Comparison of ENCODE assay signal across 14 cellular contexts in the genomic region with DNA sequence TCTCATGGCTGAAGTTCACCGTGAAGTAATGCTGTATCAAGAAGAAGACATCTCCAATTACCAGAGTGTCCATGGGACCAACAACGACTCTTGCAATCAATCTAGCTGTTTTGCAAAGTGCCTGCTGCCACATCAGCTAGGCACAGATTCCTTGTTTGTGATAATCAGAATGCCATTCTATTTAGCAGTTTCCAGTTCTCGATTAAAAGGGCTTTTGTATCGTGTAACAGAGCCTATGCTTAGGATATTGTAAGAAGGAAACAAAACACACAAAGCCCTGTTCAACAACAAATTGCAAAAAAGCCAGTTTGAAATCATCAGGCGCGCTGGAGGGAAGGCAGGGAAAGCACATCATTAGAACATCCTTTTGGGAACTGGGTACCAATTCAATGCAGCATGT. TPM values are rescaled to one million over a fixed set of nuclear protein-coding genes. Genes with fewer than 3 reads are reported as not detected.
DNase-seq lines count a peak whose midpoint lies in the region; ATAC-seq and TF ChIP-seq lines count a peak whose summit lies in the region.
"Had no signal": no experiment of that assay in that cellular context is flagged by ENCODE, and none has a peak within 500 bp of the region (broad histone marks: within the 10 kb centered on the region; RNA-seq: fewer than 3 reads in every experiment).

No MANE protein-coding gene starts in this region.

- H3K27ac ChIP-seq in dorsolateral prefrontal cortex (peak overlapping the region in 54 of 59 donors; percentile 8 to 93 (median 79)), layer of hippocampus (ENCODE audit: low read depth, low read length) (peak overlapping the region; percentile 80)
- H3K27ac ChIP-seq: A549 had no signal

- ATAC-seq in HG03460 (IDR thresholded peaks at IDR 0.05; ENCODE audit: unreplicated experiment) (no peak), HG02870 (IDR thresholded peaks at IDR 0.05; ENCODE audit: unreplicated experiment) (no peak)
- ATAC-seq: A549; CD8-positive, alpha-beta T cell had no signal

- intact Hi-C loops in dorsolateral prefrontal cortex (cut with DNase I), result loop anchor here in 1 of 2 donors (2.0 kb wide), 1 partner anchor 26 kb away; a partner anchor contains a TSS

- H3K27me3 ChIP-seq in dorsolateral prefrontal cortex (no peaks in the 10 kb centered on the region), layer of hippocampus (ENCODE audit: control insufficient read depth, insufficient read depth, low read length) (no peaks in the 10 kb centered on the region)

- peak overlapping the region in 24 of 59 donors; percentile 1 to 39 (median 16) for H3K4me3 ChIP-seq in dorsolateral prefrontal cortex
- H3K4me3 ChIP-seq: A549 had no signal

- TF ChIP-seq CTCF in dorsolateral prefrontal cortex (IDR thresholded peaks at IDR 0.05 in 54 of 56, conservative IDR thresholded peaks at IDR 0.05 in 2 of 56; ENCODE audit: low read depth in 1 of 56, partially characterized antibody in 56 of 56), result no peak

- DNase-seq in dorsolateral prefrontal cortex, result no peak
- peak; percentile 97 for DNase-seq in pons (ENCODE audit: low spot score)
- no peak for DNase-seq in GM19240 (ENCODE audit: insufficient read length, low spot score)
- DNase-seq in NCI-H510A treated with DMSO at 0.1 percent for 48 hours (lab: John Stamatoyannopoulos, UW), result no peak
- DNase-seq: CD8-positive, alpha-beta T cell; DMS153; DMS79 treated with DMSO at 0.1 percent for 48 hours; EL; GOT3; H9 had no signal

RNA-seq across cellular contexts. Expression of a gene that starts 26.1 kb away (rescaled TPM):
- total RNA-seq in dorsolateral prefrontal cortex, result 100 to 1,000 TPM in 29 of 120 experiments, 10 to 100 TPM in 91; 55.3 to 149 (median 86.9) TPM
- total RNA-seq: CD8-positive, alpha-beta T cell had no signal
